24 cellular contexts compared by ENCODE assay signal in genomic region chr7:1298051-1298937, GRCh38.
"Had no signal": no experiment of that assay in that cellular context is flagged by ENCODE, and none has a peak within 500 bp of the region (broad histone marks: within the 10 kb centered on the region; RNA-seq: fewer than 3 reads in every experiment).

No MANE protein-coding gene starts in this region.

- H3K4me1 Mint-ChIP-seq: activated B cell treated with CpG ODN at 0.5 μM for 24 hours; activated CD4-positive, alpha-beta memory T cell treated with anti-CD3 and anti-CD28 coated beads, Interleukin-2, amount 10 ng/mL, durations not matched to agents 7 days and 5 days; activated naive CD8-positive, alpha-beta T cell treated with anti-CD3 and anti-CD28 coated beads, Interleukin-2, amount 50 U/mL, for 24 hours; activated T-helper 17 cell treated with anti-CD3 and anti-CD28 coated beads, Interleukin-2, amount 50 U/mL, for 72 hours; mesothelial cell of epicardium; neural crest cell; stimulated activated naive CD8-positive, alpha-beta T cell treated with anti-CD3 and anti-CD28 coated beads, Interleukin-15, amount 100 ng/mL, for 72 hours had no signal

- H3K9me3 Mint-ChIP-seq: activated B cell treated with CpG ODN at 0.5 μM for 24 hours; activated CD4-positive, alpha-beta memory T cell treated with anti-CD3 and anti-CD28 coated beads, Interleukin-2, amount 10 ng/mL, durations not matched to agents 7 days and 5 days; activated naive CD8-positive, alpha-beta T cell treated with anti-CD3 and anti-CD28 coated beads, Interleukin-2, amount 50 U/mL, for 24 hours; activated T-helper 17 cell treated with anti-CD3 and anti-CD28 coated beads, Interleukin-2, amount 50 U/mL, for 72 hours; mesothelial cell of epicardium; neural crest cell; stimulated activated naive CD8-positive, alpha-beta T cell treated with anti-CD3 and anti-CD28 coated beads, Interleukin-15, amount 100 ng/mL, for 72 hours; T-helper 2 cell treated with Interferon-gamma antibody and Interleukin-4, amounts not matched to agents 5 μg/mL and 100 μg/mL, for 36 hours; type B pancreatic cell had no signal

- ATAC-seq: activated naive CD8-positive, alpha-beta T cell treated with anti-CD3 and anti-CD28 coated beads, Interleukin-2, amount 50 U/mL, for 24 hours; activated T-helper 17 cell treated with anti-CD3 and anti-CD28 coated beads, Interleukin-2, amount 50 U/mL, for 72 hours; esophagus mucosa; gastrocnemius medialis; heart left ventricle; pancreas; right lobe of liver; stimulated activated naive CD8-positive, alpha-beta T cell treated with anti-CD3 and anti-CD28 coated beads, Interleukin-15, amount 100 ng/mL, for 72 hours had no signal

- DNase-seq: activated B cell treated with CpG ODN at 0.5 μM for 24 hours; activated CD4-positive, alpha-beta memory T cell treated with anti-CD3 and anti-CD28 coated beads, Interleukin-2, amount 10 ng/mL, durations not matched to agents 7 days and 5 days; activated CD4-positive, alpha-beta T cell treated with anti-CD3 and anti-CD28 coated beads for 4 hours; activated naive CD4-positive, alpha-beta T cell; activated naive CD8-positive, alpha-beta T cell treated with anti-CD3 and anti-CD28 coated beads, Interleukin-2, amount 50 U/mL, for 24 hours; activated T-cell treated with anti-CD3 and anti-CD28 coated beads, Interleukin-2, amount 50 U/mL, for 1 hour; anterior cingulate cortex; brain microvascular endothelial cell; cortex of kidney; gastrocnemius medialis; stimulated activated CD4-positive, alpha-beta T cell treated with anti-CD3 and anti-CD28 coated beads, Interleukin-4, amount 100 ng/mL, for 1 hour; stimulated activated naive CD8-positive, alpha-beta T cell treated with anti-CD3 and anti-CD28 coated beads, Interleukin-15, amount 100 ng/mL, for 72 hours had no signal

- H3K4me3 ChIP-seq: gastrocnemius medialis, heart left ventricle, pancreas, right lobe of liver, smooth muscle cell, suprapubic skin had no signal

- H3K36me3 Mint-ChIP-seq: mesothelial cell of epicardium, type B pancreatic cell had no signal

- H3K27me3 Mint-ChIP-seq: activated CD4-positive, alpha-beta memory T cell treated with anti-CD3 and anti-CD28 coated beads, Interleukin-2, amount 10 ng/mL, durations not matched to agents 7 days and 5 days had no signal

- H3K4me2 ChIP-seq: smooth muscle cell had no signal

- FAIRE-seq: pancreas, TTC549 had no signal

- H3K4me1 ChIP-seq: gastrocnemius medialis, heart left ventricle, pancreas, right lobe of liver, suprapubic skin had no signal

- H3K36me3 ChIP-seq: brain microvascular endothelial cell, gastrocnemius medialis, heart left ventricle, pancreas, right lobe of liver, suprapubic skin had no signal

- H3K27ac ChIP-seq: brain microvascular endothelial cell, gastrocnemius medialis, heart left ventricle, pancreas, right lobe of liver, suprapubic skin had no signal

- H3K9me3 ChIP-seq: gastrocnemius medialis, heart left ventricle, pancreas, right lobe of liver, suprapubic skin had no signal

- H3K4me3 Mint-ChIP-seq: activated B cell treated with CpG ODN at 0.5 μM for 24 hours; activated CD4-positive, alpha-beta memory T cell treated with anti-CD3 and anti-CD28 coated beads, Interleukin-2, amount 10 ng/mL, durations not matched to agents 7 days and 5 days; activated naive CD8-positive, alpha-beta T cell treated with anti-CD3 and anti-CD28 coated beads, Interleukin-2, amount 50 U/mL, for 24 hours; activated T-helper 17 cell treated with anti-CD3 and anti-CD28 coated beads, Interleukin-2, amount 50 U/mL, for 72 hours; mesothelial cell of epicardium; neural crest cell; stimulated activated naive CD8-positive, alpha-beta T cell treated with anti-CD3 and anti-CD28 coated beads, Interleukin-15, amount 100 ng/mL, for 72 hours; T-helper 2 cell treated with Interferon-gamma antibody and Interleukin-4, amounts not matched to agents 5 μg/mL and 100 μg/mL, for 36 hours; type B pancreatic cell had no signal

- H3K27ac Mint-ChIP-seq: activated B cell treated with CpG ODN at 0.5 μM for 24 hours; activated CD4-positive, alpha-beta memory T cell treated with anti-CD3 and anti-CD28 coated beads, Interleukin-2, amount 10 ng/mL, durations not matched to agents 7 days and 5 days; activated naive CD8-positive, alpha-beta T cell treated with anti-CD3 and anti-CD28 coated beads, Interleukin-2, amount 50 U/mL, for 24 hours; activated T-helper 17 cell treated with anti-CD3 and anti-CD28 coated beads, Interleukin-2, amount 50 U/mL, for 72 hours; mesothelial cell of epicardium; stimulated activated naive CD8-positive, alpha-beta T cell treated with anti-CD3 and anti-CD28 coated beads, Interleukin-15, amount 100 ng/mL, for 72 hours; T-helper 2 cell treated with Interferon-gamma antibody and Interleukin-4, amounts not matched to agents 5 μg/mL and 100 μg/mL, for 36 hours; type B pancreatic cell had no signal

- H3K27me3 ChIP-seq: right lobe of liver had no signal
